ENCODE assay signal across 8 cellular contexts in genomic region chr10:25080880-25081581, GRCh38.
A peak's percentile ranks its signal among the peaks of the same experiment; 100 is the strongest.
DNase-seq lines count a peak whose midpoint lies in the region; ATAC-seq and TF ChIP-seq lines count a peak whose summit lies in the region.

No MANE protein-coding gene starts in this region.

- peaks cover 8% of the 10 kb centered on the region for H3K27me3 Mint-ChIP-seq in activated T-cell treated with anti-CD3 and anti-CD28 coated beads, Interleukin-2, amount 50 U/mL, for 4 hours (ENCODE audit: low read depth)
- H3K27me3 Mint-ChIP-seq in neural progenitor cell (ENCODE audit: insufficient read depth, low read depth) = no peaks in the 10 kb centered on the region

- H3K27me3 ChIP-seq in DND-41 (ENCODE audit: insufficient read depth, low read length, poor library complexity) (peaks cover 7% of the 10 kb centered on the region), PC-3 (ENCODE audit: low read length) (no peaks in the 10 kb centered on the region), neural progenitor cell (no peaks in the 10 kb centered on the region), subcutaneous abdominal adipose tissue (ENCODE audit: control insufficient read depth in 5 of 5, insufficient read depth in 4 of 5, low read length in 5 of 5) (no peaks in the 10 kb centered on the region)

- no peak overlapping the region for H3K9ac ChIP-seq in DND-41 (ENCODE audit: low read depth, low read length)
- no peak overlapping the region for H3K9ac ChIP-seq in PC-3 (ENCODE audit: low read length)
- H3K9ac ChIP-seq in neural progenitor cell = no peak overlapping the region
- H3K9ac ChIP-seq in subcutaneous abdominal adipose tissue (ENCODE audit: low read length in 5 of 5) = no peak overlapping the region

- no peak overlapping the region for H3K4me2 ChIP-seq in DND-41 (ENCODE audit: insufficient read depth, low read length)
- H3K4me2 ChIP-seq in PC-3 (ENCODE audit: low read length) = peak overlapping the region; percentile 32; the same call in 1 of the 2 replicates
- no peak overlapping the region for H3K4me2 ChIP-seq in neural progenitor cell

- intact Hi-C loops in PC-3 (cut with micrococcal nuclease) = loop anchor here (1.0 to 10.0 kb wide), 3 partner anchors 55 to 436 kb away; no protein-coding TSS in a partner anchor

- TF ChIP-seq CTCF in DND-41 (IDR thresholded peaks at IDR 0.05; ENCODE audit: borderline replicate concordance, extremely low read depth, low read length, poor library complexity, severe bottlenecking) (peak; percentile 79), PC-3 (conservative IDR thresholded peaks at IDR 0.05; ENCODE audit: low read depth, low read length) (peak; percentile 86), fibroblast of mammary gland (conservative IDR thresholded peaks at IDR 0.05; ENCODE audit: control insufficient read depth, insufficient read depth, low read depth, low read length) (peak; percentile 99), neural progenitor cell (IDR thresholded peaks at IDR 0.05) (peak; percentile 87)

- H4K20me1 ChIP-seq in DND-41 (ENCODE audit: insufficient read depth, low read length) (no peaks in the 10 kb centered on the region), PC-3 (ENCODE audit: low read length) (no peaks in the 10 kb centered on the region), neural progenitor cell (ENCODE audit: low read depth) (no peaks in the 10 kb centered on the region)

- H3F3A ChIP-seq in PC-3 (ENCODE audit: low read length, unreplicated experiment) (no peaks in the 10 kb centered on the region), neural progenitor cell (ENCODE audit: low read depth) (peaks cover 4% of the 10 kb centered on the region)

- CTCF ChIA-PET in PC-3 (lab: Charles Lee) = interaction anchor here (0.6 to 0.8 kb wide), 8 partner anchors 13 to 1635 kb away, joined by 3 to 11 read pairs (median 3); no protein-coding TSS in a partner anchor

- no peaks in the 10 kb centered on the region for H3K9me3 Mint-ChIP-seq in activated T-cell treated with anti-CD3 and anti-CD28 coated beads, Interleukin-2, amount 50 U/mL, for 4 hours
- H3K9me3 Mint-ChIP-seq in neural progenitor cell = no peaks in the 10 kb centered on the region

- H3K9me3 ChIP-seq in DND-41 (ENCODE audit: insufficient read depth, low read length, severe bottlenecking) = no peaks in the 10 kb centered on the region
- H3K9me3 ChIP-seq in PC-3 (ENCODE audit: low read length) = no peaks in the 10 kb centered on the region
- no peaks in the 10 kb centered on the region for H3K9me3 ChIP-seq in neural progenitor cell (ENCODE audit: low read depth)
- H3K9me3 ChIP-seq in subcutaneous abdominal adipose tissue (ENCODE audit: control insufficient read depth in 5 of 5, low read length in 5 of 5) = no peaks in the 10 kb centered on the region

- no peaks in the 10 kb centered on the region for H3K36me3 ChIP-seq in DND-41 (ENCODE audit: insufficient read depth, low read length)
- H3K36me3 ChIP-seq in PC-3 (ENCODE audit: low read depth, low read length) = no peaks in the 10 kb centered on the region
- H3K36me3 ChIP-seq in neural progenitor cell = no peaks in the 10 kb centered on the region
- no peaks in the 10 kb centered on the region for H3K36me3 ChIP-seq in subcutaneous abdominal adipose tissue (ENCODE audit: control insufficient read depth in 5 of 5, insufficient read depth in 5 of 5, low read length in 5 of 5)

- no peak overlapping the region for H3K27ac ChIP-seq in DND-41 (ENCODE audit: low read length)
- H3K27ac ChIP-seq in PC-3 (ENCODE audit: low read length) = no peak overlapping the region
- no peak overlapping the region for H3K27ac ChIP-seq in neural progenitor cell
- H3K27ac ChIP-seq in subcutaneous abdominal adipose tissue (ENCODE audit: low read depth, low read length) = peak overlapping the region; percentile 30

- no peak overlapping the region for H2AFZ ChIP-seq in DND-41 (ENCODE audit: low read depth, low read length)
- H2AFZ ChIP-seq in PC-3 (ENCODE audit: low read length) = peak overlapping the region; percentile 67
- peak overlapping the region; percentile 1 for H2AFZ ChIP-seq in neural progenitor cell (replicated peaks)

- no TSS peak for BruUV-seq in PC-3 (replicated peaks; lab: Mats Ljungman, UMichigan)

- no peak overlapping the region for H3K27ac Mint-ChIP-seq in neural progenitor cell

- no peaks in the 10 kb centered on the region for H3K79me2 ChIP-seq in DND-41 (ENCODE audit: insufficient read depth, low read length)
- no peaks in the 10 kb centered on the region for H3K79me2 ChIP-seq in PC-3 (ENCODE audit: low read length)
- no peaks in the 10 kb centered on the region for H3K79me2 ChIP-seq in neural progenitor cell (ENCODE audit: low read depth)

- H3K4me3 Mint-ChIP-seq in activated T-cell treated with anti-CD3 and anti-CD28 coated beads, Interleukin-2, amount 50 U/mL, for 4 hours = no peak overlapping the region
- H3K4me3 Mint-ChIP-seq in neural progenitor cell = no peak overlapping the region

- H3K4me1 ChIP-seq in DND-41 (ENCODE audit: insufficient read depth, low read length) = no peaks in the 10 kb centered on the region
- 0 out of 2 replicates have a peak, but pooled peaks cover 3% of the 10 kb centered on the region for H3K4me1 ChIP-seq in PC-3 (ENCODE audit: insufficient read depth, low read length)
- H3K4me1 ChIP-seq in neural progenitor cell = no peaks in the 10 kb centered on the region
- peaks cover 0 to 5% (median 0%) of the 10 kb centered on the region in 5 donors for H3K4me1 ChIP-seq in subcutaneous abdominal adipose tissue (ENCODE audit: control insufficient read depth in 5 of 5, insufficient read depth in 5 of 5, low read length in 5 of 5)

- no peaks in the 10 kb centered on the region for H3K36me3 Mint-ChIP-seq in activated T-cell treated with anti-CD3 and anti-CD28 coated beads, Interleukin-2, amount 50 U/mL, for 4 hours (ENCODE audit: insufficient read depth)
- H3K36me3 Mint-ChIP-seq in neural progenitor cell = no peaks in the 10 kb centered on the region

- H3K9me2 ChIP-seq in PC-3 (replicated peaks; ENCODE audit: low read length) = no peaks in the 10 kb centered on the region

- peak; percentile 60 for DNase-seq in DND-41
- DNase-seq in Kasumi-1 (lab: John Stamatoyannopoulos, UW) = peak; percentile 88 to 91
- peak; percentile 83 for DNase-seq in PC-3
- peak; percentile 41 for DNase-seq in activated T-cell treated with anti-CD3 and anti-CD28 coated beads, Interleukin-2, amount 50 U/mL, for 4 hours
- peak; percentile 86 for DNase-seq in fibroblast of mammary gland (ENCODE audit: low read depth)
- DNase-seq in neural progenitor cell (ENCODE audit: low spot score) = peak; percentile 88

- POLR2A ChIA-PET in PC-3 (lab: Charles Lee; ENCODE audit: unreplicated experiment) = no interaction called here

- peaks cover 6% of the 10 kb centered on the region for H3K4me1 Mint-ChIP-seq in activated T-cell treated with anti-CD3 and anti-CD28 coated beads, Interleukin-2, amount 50 U/mL, for 4 hours (ENCODE audit: low read depth)
- peaks cover 16% of the 10 kb centered on the region for H3K4me1 Mint-ChIP-seq in neural progenitor cell

- peak; percentile 86 for ATAC-seq in DND-41 (ENCODE audit: insufficient read depth, low read depth)
- peak; percentile 72 for ATAC-seq in GM21737 (IDR thresholded peaks at IDR 0.05; ENCODE audit: unreplicated experiment)
- ATAC-seq in PC-3 = peak; percentile 96
- ATAC-seq in activated T-cell treated with anti-CD3 and anti-CD28 coated beads, Interleukin-2, amount 50 U/mL, for 4 hours = peak; percentile 63 to 66

- H3K4me3 ChIP-seq in DND-41 (ENCODE audit: low read depth in 1 of 2, low read length in 2 of 2) (no peak overlapping the region), PC-3 (ENCODE audit: low read length) (no peak overlapping the region), fibroblast of mammary gland (ENCODE audit: control insufficient read depth, low read depth, low read length) (no peak overlapping the region), neural progenitor cell (no peak overlapping the region), subcutaneous abdominal adipose tissue (ENCODE audit: low read depth in 1 of 5, low read length in 5 of 5) (no peak overlapping the region)
